In the genomic region with DNA sequence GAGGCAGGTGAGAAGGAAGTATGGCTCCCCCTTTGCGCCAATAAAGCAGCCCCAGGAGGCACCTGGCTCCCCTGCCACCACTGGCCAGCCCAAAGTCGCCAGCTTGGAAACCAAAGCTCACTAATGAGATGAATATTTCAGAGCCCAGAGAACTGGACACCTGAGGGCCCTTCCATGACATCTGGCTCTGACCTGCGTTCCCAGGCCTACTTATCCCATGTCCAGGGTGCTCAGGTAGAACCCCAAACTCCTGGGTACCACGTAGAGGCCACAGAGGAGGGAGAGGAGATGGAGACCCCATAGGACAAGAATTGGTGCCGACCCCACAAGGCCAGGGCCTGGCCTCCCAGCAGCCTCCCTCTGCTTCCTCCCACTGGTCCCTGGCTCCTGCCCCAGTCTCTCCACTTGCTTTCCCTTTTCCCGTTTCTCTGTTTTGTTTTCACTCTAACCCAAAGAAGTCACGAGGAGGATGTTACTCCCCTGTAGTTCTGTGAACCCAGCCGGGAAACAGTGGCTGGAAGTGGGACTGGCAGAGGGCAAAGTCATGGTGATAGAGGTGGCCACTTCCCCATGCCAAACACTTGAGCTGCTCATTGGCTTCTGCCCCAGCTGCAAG, we compare ENCODE assay signal across 8 cellular contexts. TPM values are rescaled to one million over a fixed set of nuclear protein-coding genes. Genes with fewer than 3 reads are reported as not detected.
DNase-seq lines count a peak whose midpoint lies in the region; ATAC-seq, FAIRE-seq and TF ChIP-seq lines count a peak whose summit lies in the region.

No MANE protein-coding gene starts in this region.

- H3K27ac ChIP-seq in DOHH2 (ENCODE audit: low read depth, low read length) (peak overlapping the region; percentile 65), Panc1 (ENCODE audit: low read length) (peak overlapping the region; percentile 88), endothelial cell of umbilical vein (ENCODE audit: insufficient read depth, low read depth, low read length) (peak overlapping the region; percentile 63)

- H3K27me3 Mint-ChIP-seq in naive thymus-derived CD8-positive, alpha-beta T cell, result no peaks in the 10 kb centered on the region

- H3K9ac ChIP-seq in endothelial cell of umbilical vein (replicated peaks; ENCODE audit: extremely low read depth, insufficient read depth, low read length), result peak overlapping the region; percentile 77

- no peaks in the 10 kb centered on the region for H3K36me3 ChIP-seq in DOHH2 (ENCODE audit: control insufficient read depth, low read length)
- H3K36me3 ChIP-seq in Panc1 (ENCODE audit: control insufficient read depth, insufficient read depth, low read length), result no peaks in the 10 kb centered on the region
- no peaks in the 10 kb centered on the region for H3K36me3 ChIP-seq in endothelial cell of umbilical vein (ENCODE audit: control insufficient read depth in 2 of 2, extremely low read depth in 1 of 2, insufficient read depth in 2 of 2, low read length in 2 of 2)

- H3K79me2 ChIP-seq in DOHH2 (ENCODE audit: control insufficient read depth, low read length) (peaks cover 32% of the 10 kb centered on the region), endothelial cell of umbilical vein (ENCODE audit: control insufficient read depth, insufficient read depth, low read length) (peaks cover 43% of the 10 kb centered on the region)

- H3K9me2 ChIP-seq in DOHH2 (replicated peaks; ENCODE audit: control insufficient read depth, low read length), result no peaks in the 10 kb centered on the region

- H3K4me3 ChIP-seq in DOHH2 (ENCODE audit: low read length) (peak overlapping the region; percentile 82), Panc1 (ENCODE audit: low read depth in 2 of 2, low read length in 2 of 2) (peak overlapping the region; percentile 69 to 80), endothelial cell of umbilical vein (replicated peaks in 1 of 3; ENCODE audit: insufficient read depth in 1 of 3, low read depth in 1 of 3, low read length in 3 of 3) (peak overlapping the region; percentile 69 to 79 (median 74))

- peak; percentile 3 for ATAC-seq in Panc1
- no peak for ATAC-seq in naive thymus-derived CD8-positive, alpha-beta T cell
- no peak for ATAC-seq in GM19463 (IDR thresholded peaks at IDR 0.05; ENCODE audit: unreplicated experiment)
- no peak for ATAC-seq in GM18498 (IDR thresholded peaks at IDR 0.05; ENCODE audit: unreplicated experiment)
- no peak for ATAC-seq in GM19455 (IDR thresholded peaks at IDR 0.05; ENCODE audit: unreplicated experiment)

- H3K9me1 ChIP-seq in endothelial cell of umbilical vein (replicated peaks; ENCODE audit: control insufficient read depth, extremely low read depth, insufficient read depth, low read length), result no peaks in the 10 kb centered on the region

- no peak for FAIRE-seq in endothelial cell of umbilical vein (lab: Jason Lieb, UNC)

- peaks cover 10% of the 10 kb centered on the region for H3F3A ChIP-seq in DOHH2 (ENCODE audit: control insufficient read depth, insufficient read depth)

- H4K20me1 ChIP-seq in DOHH2 (ENCODE audit: control insufficient read depth, insufficient read depth, low read depth, low read length) (no peaks in the 10 kb centered on the region), endothelial cell of umbilical vein (replicated peaks; ENCODE audit: control insufficient read depth, extremely low read depth, insufficient read depth, low read length) (no peaks in the 10 kb centered on the region)

- H3K27me3 ChIP-seq in DOHH2 (ENCODE audit: control insufficient read depth, low read length), result no peaks in the 10 kb centered on the region
- H3K27me3 ChIP-seq in Panc1 (ENCODE audit: control insufficient read depth, insufficient read depth, low read length), result no peaks in the 10 kb centered on the region
- no peaks in the 10 kb centered on the region for H3K27me3 ChIP-seq in endothelial cell of umbilical vein (ENCODE audit: control insufficient read depth in 2 of 2, insufficient read depth in 2 of 2, low read length in 2 of 2)

- peak overlapping the region; percentile 87 to 99 (median 96) for H3K4me3 Mint-ChIP-seq in naive thymus-derived CD8-positive, alpha-beta T cell

- TF ChIP-seq CTCF in DOHH2 (IDR thresholded peaks at IDR 0.05; ENCODE audit: low read depth, low read length, poor library complexity, severe bottlenecking) (no peak), Panc1 (IDR thresholded peaks at IDR 0.05) (no peak), endothelial cell of umbilical vein (IDR thresholded peaks at IDR 0.05; ENCODE audit: extremely low read depth in 1 of 2, insufficient read depth in 1 of 2, low read depth in 1 of 2, low read length in 2 of 2) (no peak)

- no peak for TF ChIP-seq POLR2A in endothelial cell of umbilical vein (IDR thresholded peaks at IDR 0.05; ENCODE audit: low read depth, low read length)

- peaks cover 56% of the 10 kb centered on the region for H3K4me1 ChIP-seq in DOHH2 (ENCODE audit: control insufficient read depth, low read length)
- peaks cover 51% of the 10 kb centered on the region for H3K4me1 ChIP-seq in Panc1 (ENCODE audit: control insufficient read depth, insufficient read depth, low read length)
- H3K4me1 ChIP-seq in endothelial cell of umbilical vein (ENCODE audit: control insufficient read depth, extremely low read depth, insufficient read depth, low read length), result peaks cover 70% of the 10 kb centered on the region

- H3K9me3 Mint-ChIP-seq in naive thymus-derived CD8-positive, alpha-beta T cell, result no peaks in the 10 kb centered on the region

- H3K27ac Mint-ChIP-seq in naive thymus-derived CD8-positive, alpha-beta T cell, result peak overlapping the region; percentile 97 to 99 (median 98)

- DNase-seq in Panc1 (ENCODE audit: low read depth, low spot score), result no peak
- no peak for DNase-seq in endothelial cell of umbilical vein (ENCODE audit: low read depth, low spot score)
- DNase-seq in naive thymus-derived CD8-positive, alpha-beta T cell, result peak in 1 of 10 donors; percentile 20
- DNase-seq in NCI-H128 (lab: John Stamatoyannopoulos, UW; ENCODE audit: unreplicated experiment), result no peak

- in situ Hi-C loops in Panc1 (cut with HindIII; ENCODE audit: low pct_unique_long_range_greater_than_20kb, low sequenced_read_pairs), result no loop called here

- no peaks in the 10 kb centered on the region for H3K9me3 ChIP-seq in DOHH2 (ENCODE audit: control insufficient read depth, insufficient read depth, low read length)
- H3K9me3 ChIP-seq in Panc1 (ENCODE audit: control insufficient read depth, insufficient read depth, low read depth, low read length), result no peaks in the 10 kb centered on the region
- H3K9me3 ChIP-seq in endothelial cell of umbilical vein (replicated peaks; ENCODE audit: control insufficient read depth, insufficient read depth, low read length), result no peaks in the 10 kb centered on the region

- peaks cover 0 to 2% (median 0%) of the 10 kb centered on the region in 3 donors for H3K36me3 Mint-ChIP-seq in naive thymus-derived CD8-positive, alpha-beta T cell

- H2AFZ ChIP-seq in endothelial cell of umbilical vein (ENCODE audit: low read depth, low read length), result no peak overlapping the region

- H3K4me1 Mint-ChIP-seq in naive thymus-derived CD8-positive, alpha-beta T cell, result peaks cover 36 to 73% (median 68%) of the 10 kb centered on the region in 4 donors

- dilution Hi-C loops in endothelial cell of umbilical vein (cut with MboI; ENCODE audit: extremely low pct_ligation_motif_present, low sequenced_read_pairs), result no loop called here

- no TSS peak for BruUV-seq in Panc1 (replicated peaks; lab: Mats Ljungman, UMichigan)
- BruUV-seq in endothelial cell of umbilical vein (replicated peaks; lab: Mats Ljungman, UMichigan), result no TSS peak

- intact Hi-C loops in Panc1 (cut with micrococcal nuclease; ENCODE audit: unreplicated experiment) (loop anchor here (10.0 kb wide), 1 partner anchor 173 kb away; no protein-coding TSS in a partner anchor), endothelial cell of umbilical vein (cut with micrococcal nuclease) (no loop called here)

- POLR2A ChIA-PET in Panc1 (lab: Charles Lee) (interaction anchor here (0.6 kb wide), 1 partner anchor 229 kb away, joined by 3 read pairs; no protein-coding TSS in a partner anchor), endothelial cell of umbilical vein (lab: Charles Lee) (interaction anchor here (0.8 kb wide), 1 partner anchor 9 kb away, joined by 4 read pairs; no protein-coding TSS in a partner anchor)
- POLR2A ChIA-PET in naive thymus-derived CD8-positive, alpha-beta T cell (lab: Charles Lee), result interaction anchor here (0.8 to 9.8 kb wide), 13 partner anchors 8 to 115 kb away, joined by 3 to 206 read pairs (median 5); partner anchors contain the start of genes AAMP, CATIP and PNKD

- CTCF ChIA-PET in Panc1 (lab: Charles Lee), result interaction anchor here (0.5 to 1.0 kb wide), 3 partner anchors 70 to 348 kb away, joined by 3 to 7 read pairs (median 4); no protein-coding TSS in a partner anchor
- CTCF ChIA-PET in endothelial cell of umbilical vein (lab: Charles Lee), result interaction anchor here (0.8 to 3.5 kb wide), 6 partner anchors 10 to 105 kb away, joined by 3 to 51 read pairs (median 10); partner anchors contain the start of genes AAMP, CATIP and PNKD

- H3K4me2 ChIP-seq in DOHH2 (ENCODE audit: low read length) (peak overlapping the region; percentile 78), endothelial cell of umbilical vein (ENCODE audit: insufficient read depth, low read length) (peak overlapping the region; percentile 84)

RNA-seq across cellular contexts. Expression of gene TMBIM1, which starts 0.9 kb away (rescaled TPM):
- 114 TPM for total RNA-seq in Panc1 (2021; ENCODE audit: unreplicated experiment)
- 159 TPM for polyA plus RNA-seq in Panc1 (2012; ENCODE audit: insufficient read length)
- total RNA-seq in endothelial cell of umbilical vein, result 141 and 159 TPM in 2 replicates
- 229 and 243 TPM in 2 replicates for polyA plus RNA-seq in endothelial cell of umbilical vein
- polyA plus RNA-seq in endothelial cell of umbilical vein (2011; cell fraction: cytosol; rRNA removed), result 146 and 160 TPM in 2 replicates
- 128 and 161 TPM in 2 replicates for polyA plus RNA-seq in endothelial cell of umbilical vein (2011; cell fraction: nucleus; rRNA removed)
- polyA plus RNA-seq in endothelial cell of umbilical vein (2012), result 198 and 248 TPM in 2 replicates
- polyA minus RNA-seq in endothelial cell of umbilical vein, result 226 and 287 TPM in 2 replicates
- polyA minus RNA-seq in endothelial cell of umbilical vein (2011; cell fraction: cytosol; rRNA and poly(A)+ RNA removed), result 8.9 TPM
- polyA minus RNA-seq in endothelial cell of umbilical vein (2011; cell fraction: nucleus; rRNA and poly(A)+ RNA removed), result 44.2 and 57.5 TPM in 2 replicates
- total RNA-seq in naive thymus-derived CD8-positive, alpha-beta T cell, result 100 to 1,000 TPM in 1 of 2 experiments, 10 to 100 TPM in 1; 95.1 to 100 TPM
- polyA plus RNA-seq in naive thymus-derived CD8-positive, alpha-beta T cell, result 100 to 1,000 TPM in 1 of 3 donors, 10 to 100 TPM in 2; 75.8 to 114 (median 80.3) TPM

RNA-seq across cellular contexts. Expression of gene PNKD, which starts 21.1 kb away (rescaled TPM):
- total RNA-seq in Panc1 (2021; ENCODE audit: unreplicated experiment), result 49.0 TPM
- polyA plus RNA-seq in Panc1 (2012; ENCODE audit: insufficient read length), result 66.6 TPM
- total RNA-seq in endothelial cell of umbilical vein, result 56.1 and 56.6 TPM in 2 replicates
- 88.3 and 98.9 TPM in 2 replicates for polyA plus RNA-seq in endothelial cell of umbilical vein
- polyA plus RNA-seq in endothelial cell of umbilical vein (2011; cell fraction: cytosol; rRNA removed), result 81.0 and 85.8 TPM in 2 replicates
- polyA plus RNA-seq in endothelial cell of umbilical vein (2011; cell fraction: nucleus; rRNA removed), result 38.6 and 41.8 TPM in 2 replicates
- polyA plus RNA-seq in endothelial cell of umbilical vein (2012), result 67.0 and 68.1 TPM in 2 replicates
- polyA minus RNA-seq in endothelial cell of umbilical vein, result 27.1 and 28.2 TPM in 2 replicates
- polyA minus RNA-seq in endothelial cell of umbilical vein (2011; cell fraction: cytosol; rRNA and poly(A)+ RNA removed), result 10.1 TPM
- polyA minus RNA-seq in endothelial cell of umbilical vein (2011; cell fraction: nucleus; rRNA and poly(A)+ RNA removed), result 7.1 and 10.4 TPM in 2 replicates
- total RNA-seq in naive thymus-derived CD8-positive, alpha-beta T cell, result 10 to 100 TPM; 33.6 to 40.5 TPM
- polyA plus RNA-seq in naive thymus-derived CD8-positive, alpha-beta T cell, result 100 to 1,000 TPM; 108 to 119 (median 109) TPM

RNA-seq across cellular contexts. Expression of gene AAMP, which starts 21.5 kb away (rescaled TPM):
- 103 TPM for total RNA-seq in Panc1 (2021; ENCODE audit: unreplicated experiment)
- 166 TPM for polyA plus RNA-seq in Panc1 (2012; ENCODE audit: insufficient read length)
- 59.7 and 69.3 TPM in 2 replicates for total RNA-seq in endothelial cell of umbilical vein
- polyA plus RNA-seq in endothelial cell of umbilical vein, result 84.4 and 99.0 TPM in 2 replicates
- polyA plus RNA-seq in endothelial cell of umbilical vein (2011; cell fraction: cytosol; rRNA removed), result 75.4 and 77.0 TPM in 2 replicates
- polyA plus RNA-seq in endothelial cell of umbilical vein (2011; cell fraction: nucleus; rRNA removed), result 106 and 107 TPM in 2 replicates
- 61.2 and 63.0 TPM in 2 replicates for polyA plus RNA-seq in endothelial cell of umbilical vein (2012)
- polyA minus RNA-seq in endothelial cell of umbilical vein, result 44.1 and 48.6 TPM in 2 replicates
- 29.8 TPM for polyA minus RNA-seq in endothelial cell of umbilical vein (2011; cell fraction: cytosol; rRNA and poly(A)+ RNA removed)
- 18.0 and 19.7 TPM in 2 replicates for polyA minus RNA-seq in endothelial cell of umbilical vein (2011; cell fraction: nucleus; rRNA and poly(A)+ RNA removed)
- 10 to 100 TPM; 57.0 to 61.6 TPM for total RNA-seq in naive thymus-derived CD8-positive, alpha-beta T cell
- polyA plus RNA-seq in naive thymus-derived CD8-positive, alpha-beta T cell, result 10 to 100 TPM; 77.0 to 93.6 (median 89.7) TPM

RNA-seq across cellular contexts. Expression of gene GPBAR1, which starts 30.6 kb away (rescaled TPM):
- 0.18 TPM for total RNA-seq in Panc1 (2021; ENCODE audit: unreplicated experiment)
- polyA plus RNA-seq in Panc1 (2012; ENCODE audit: insufficient read length), result 0.47 TPM
- total RNA-seq in endothelial cell of umbilical vein, result 0.60 and 0.75 TPM in 2 replicates
- polyA plus RNA-seq in endothelial cell of umbilical vein, result 0.14 TPM in 2 replicates
- polyA plus RNA-seq in endothelial cell of umbilical vein (2011; cell fraction: cytosol; rRNA removed), result 0.03 and 0.20 TPM in 2 replicates
- polyA plus RNA-seq in endothelial cell of umbilical vein (2011; cell fraction: nucleus; rRNA removed), result 0.53 and 0.60 TPM in 2 replicates
- polyA plus RNA-seq in endothelial cell of umbilical vein (2012), result 0.15 and 0.25 TPM in 2 replicates
- 0.57 and 0.61 TPM in 2 replicates for polyA minus RNA-seq in endothelial cell of umbilical vein
- polyA minus RNA-seq in endothelial cell of umbilical vein (2011; cell fraction: cytosol; rRNA and poly(A)+ RNA removed), result not detected
- 0.72 and 1.3 TPM in 2 replicates for polyA minus RNA-seq in endothelial cell of umbilical vein (2011; cell fraction: nucleus; rRNA and poly(A)+ RNA removed)
- total RNA-seq in naive thymus-derived CD8-positive, alpha-beta T cell, result 1 to 10 TPM; 1.1 to 1.4 TPM
- polyA plus RNA-seq in naive thymus-derived CD8-positive, alpha-beta T cell, result under 1 TPM; 0.14 to 0.41 (median 0.28) TPM
